ENCODE assay signal across 1 cellular context in the genomic region with DNA sequence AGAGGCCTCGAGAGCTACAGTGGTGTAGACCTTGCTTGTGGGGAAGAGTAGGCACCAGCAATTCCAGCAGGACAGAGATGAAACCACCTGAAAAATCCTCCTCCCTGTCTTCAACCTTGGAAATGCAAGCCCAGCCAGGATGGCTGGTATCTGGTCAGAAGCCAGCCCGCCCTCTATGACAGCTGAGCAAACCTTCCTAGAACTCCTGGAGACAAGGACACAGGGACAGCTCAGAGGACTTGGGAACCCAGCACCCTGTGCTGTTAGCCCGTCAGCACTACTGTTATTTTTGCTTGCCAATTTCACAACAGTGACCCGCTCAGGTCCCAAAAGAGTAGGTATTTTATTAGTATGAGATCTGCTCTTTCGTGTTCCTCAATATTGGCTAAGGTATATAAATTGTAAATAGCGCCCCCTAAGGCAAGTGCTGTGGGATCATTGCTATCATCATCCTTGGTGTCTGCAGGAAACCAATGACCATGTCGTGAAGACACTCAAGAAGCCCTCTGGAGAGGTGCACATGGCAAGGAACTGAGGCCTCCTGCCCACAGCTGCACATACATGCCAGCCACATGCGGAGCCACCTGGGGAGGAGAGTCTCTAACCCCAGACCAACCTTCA.
TF ChIP-seq lines count a peak whose summit lies in the region.

No MANE protein-coding gene starts in this region.

TF ChIP-seq in GM23338, 12 proteins besides CTCF, POLR2A, EP300 and RAD21 (continued from another document):
- TF ChIP-seq, protein P1, sequence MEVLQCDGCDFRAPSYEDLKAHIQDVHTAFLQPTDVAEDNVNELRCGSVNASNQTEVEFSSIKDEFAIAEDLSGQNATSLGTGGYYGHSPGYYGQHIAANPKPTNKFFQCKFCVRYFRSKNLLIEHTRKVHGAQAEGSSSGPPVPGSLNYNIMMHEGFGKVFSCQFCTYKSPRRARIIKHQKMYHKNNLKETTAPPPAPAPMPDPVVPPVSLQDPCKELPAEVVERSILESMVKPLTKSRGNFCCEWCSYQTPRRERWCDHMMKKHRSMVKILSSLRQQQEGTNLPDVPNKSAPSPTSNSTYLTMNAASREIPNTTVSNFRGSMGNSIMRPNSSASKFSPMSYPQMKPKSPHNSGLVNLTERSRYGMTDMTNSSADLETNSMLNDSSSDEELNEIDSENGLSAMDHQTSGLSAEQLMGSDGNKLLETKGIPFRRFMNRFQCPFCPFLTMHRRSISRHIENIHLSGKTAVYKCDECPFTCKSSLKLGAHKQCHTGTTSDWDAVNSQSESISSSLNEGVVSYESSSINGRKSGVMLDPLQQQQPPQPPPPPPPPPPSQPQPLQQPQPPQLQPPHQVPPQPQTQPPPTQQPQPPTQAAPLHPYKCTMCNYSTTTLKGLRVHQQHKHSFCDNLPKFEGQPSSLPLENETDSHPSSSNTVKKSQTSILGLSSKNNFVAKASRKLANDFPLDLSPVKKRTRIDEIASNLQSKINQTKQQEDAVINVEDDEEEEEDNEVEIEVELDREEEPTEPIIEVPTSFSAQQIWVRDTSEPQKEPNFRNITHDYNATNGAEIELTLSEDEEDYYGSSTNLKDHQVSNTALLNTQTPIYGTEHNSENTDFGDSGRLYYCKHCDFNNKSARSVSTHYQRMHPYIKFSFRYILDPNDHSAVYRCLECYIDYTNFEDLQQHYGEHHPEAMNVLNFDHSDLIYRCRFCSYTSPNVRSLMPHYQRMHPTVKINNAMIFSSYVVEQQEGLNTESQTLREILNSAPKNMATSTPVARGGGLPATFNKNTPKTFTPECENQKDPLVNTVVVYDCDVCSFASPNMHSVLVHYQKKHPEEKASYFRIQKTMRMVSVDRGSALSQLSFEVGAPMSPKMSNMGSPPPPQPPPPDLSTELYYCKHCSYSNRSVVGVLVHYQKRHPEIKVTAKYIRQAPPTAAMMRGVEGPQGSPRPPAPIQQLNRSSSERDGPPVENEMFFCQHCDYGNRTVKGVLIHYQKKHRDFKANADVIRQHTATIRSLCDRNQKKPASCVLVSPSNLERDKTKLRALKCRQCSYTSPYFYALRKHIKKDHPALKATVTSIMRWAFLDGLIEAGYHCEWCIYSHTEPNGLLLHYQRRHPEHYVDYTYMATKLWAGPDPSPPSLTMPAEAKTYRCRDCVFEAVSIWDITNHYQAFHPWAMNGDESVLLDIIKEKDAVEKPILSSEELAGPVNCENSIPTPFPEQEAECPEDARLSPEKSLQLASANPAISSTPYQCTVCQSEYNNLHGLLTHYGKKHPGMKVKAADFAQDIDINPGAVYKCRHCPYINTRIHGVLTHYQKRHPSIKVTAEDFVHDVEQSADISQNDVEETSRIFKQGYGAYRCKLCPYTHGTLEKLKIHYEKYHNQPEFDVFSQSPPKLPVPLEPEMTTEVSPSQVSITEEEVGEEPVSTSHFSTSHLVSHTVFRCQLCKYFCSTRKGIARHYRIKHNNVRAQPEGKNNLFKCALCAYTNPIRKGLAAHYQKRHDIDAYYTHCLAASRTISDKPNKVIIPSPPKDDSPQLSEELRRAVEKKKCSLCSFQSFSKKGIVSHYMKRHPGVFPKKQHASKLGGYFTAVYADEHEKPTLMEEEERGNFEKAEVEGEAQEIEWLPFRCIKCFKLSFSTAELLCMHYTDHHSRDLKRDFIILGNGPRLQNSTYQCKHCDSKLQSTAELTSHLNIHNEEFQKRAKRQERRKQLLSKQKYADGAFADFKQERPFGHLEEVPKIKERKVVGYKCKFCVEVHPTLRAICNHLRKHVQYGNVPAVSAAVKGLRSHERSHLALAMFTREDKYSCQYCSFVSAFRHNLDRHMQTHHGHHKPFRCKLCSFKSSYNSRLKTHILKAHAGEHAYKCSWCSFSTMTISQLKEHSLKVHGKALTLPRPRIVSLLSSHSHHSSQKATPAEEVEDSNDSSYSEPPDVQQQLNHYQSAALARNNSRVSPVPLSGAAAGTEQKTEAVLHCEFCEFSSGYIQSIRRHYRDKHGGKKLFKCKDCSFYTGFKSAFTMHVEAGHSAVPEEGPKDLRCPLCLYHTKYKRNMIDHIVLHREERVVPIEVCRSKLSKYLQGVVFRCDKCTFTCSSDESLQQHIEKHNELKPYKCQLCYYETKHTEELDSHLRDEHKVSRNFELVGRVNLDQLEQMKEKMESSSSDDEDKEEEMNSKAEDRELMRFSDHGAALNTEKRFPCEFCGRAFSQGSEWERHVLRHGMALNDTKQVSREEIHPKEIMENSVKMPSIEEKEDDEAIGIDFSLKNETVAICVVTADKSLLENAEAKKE (CRISPR knock-in tag; IDR thresholded peaks at IDR 0.05) = no peak; the same call in 1 of the 2 replicates
- TF ChIP-seq JUNB (IDR thresholded peaks at IDR 0.05; ENCODE audit: unreplicated experiment) = no peak
- TF ChIP-seq, protein P2, sequence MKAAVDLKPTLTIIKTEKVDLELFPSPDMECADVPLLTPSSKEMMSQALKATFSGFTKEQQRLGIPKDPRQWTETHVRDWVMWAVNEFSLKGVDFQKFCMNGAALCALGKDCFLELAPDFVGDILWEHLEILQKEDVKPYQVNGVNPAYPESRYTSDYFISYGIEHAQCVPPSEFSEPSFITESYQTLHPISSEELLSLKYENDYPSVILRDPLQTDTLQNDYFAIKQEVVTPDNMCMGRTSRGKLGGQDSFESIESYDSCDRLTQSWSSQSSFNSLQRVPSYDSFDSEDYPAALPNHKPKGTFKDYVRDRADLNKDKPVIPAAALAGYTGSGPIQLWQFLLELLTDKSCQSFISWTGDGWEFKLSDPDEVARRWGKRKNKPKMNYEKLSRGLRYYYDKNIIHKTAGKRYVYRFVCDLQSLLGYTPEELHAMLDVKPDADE (IDR thresholded peaks at IDR 0.05) = no peak
- no peak for TF ChIP-seq EZH2 (IDR thresholded peaks at IDR 0.05; ENCODE audit: low read depth, unreplicated experiment)
